ENCODE assay signal across 8 cellular contexts in the genomic region with DNA sequence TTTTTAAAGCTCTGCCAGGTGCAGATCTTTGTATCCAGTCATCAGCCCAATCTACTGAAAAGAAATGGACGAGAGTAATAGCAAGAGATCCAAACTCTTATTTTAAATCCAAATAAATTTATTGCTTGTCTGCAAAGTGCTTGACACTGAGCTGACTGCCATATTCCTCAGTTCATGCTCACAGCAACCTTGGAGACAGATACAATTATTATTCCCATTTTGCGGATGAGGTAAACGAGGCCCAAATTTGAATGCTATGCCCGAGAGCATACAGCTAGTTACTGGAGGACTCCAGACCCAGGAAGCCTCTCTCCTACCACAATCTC. TPM values are rescaled to one million over a fixed set of nuclear protein-coding genes. Genes with fewer than 3 reads are reported as not detected.
DNase-seq lines count a peak whose midpoint lies in the region; ATAC-seq lines count a peak whose summit lies in the region.

No MANE protein-coding gene starts in this region.

- H3K36me3 Mint-ChIP-seq in CD4-positive, CD25-positive, alpha-beta regulatory T cell, result peaks cover 14% of the 10 kb centered on the region

- no peaks in the 10 kb centered on the region for H3K9me3 ChIP-seq in CD4-positive, CD25-positive, alpha-beta regulatory T cell (ENCODE audit: control insufficient read depth in 2 of 2, low read length in 2 of 2)
- H3K9me3 ChIP-seq in NT2/D1 (ENCODE audit: insufficient read depth, low read length), result no peaks in the 10 kb centered on the region
- no peaks in the 10 kb centered on the region for H3K9me3 ChIP-seq in endocrine pancreas (ENCODE audit: control insufficient read depth, low read length)
- no peaks in the 10 kb centered on the region for H3K9me3 ChIP-seq in neuron (ENCODE audit: low read length)

- peak overlapping the region; percentile 92 for H3K4me3 ChIP-seq in CD4-positive, CD25-positive, alpha-beta regulatory T cell (ENCODE audit: low read depth, low read length)
- H3K4me3 ChIP-seq in NT2/D1 (ENCODE audit: insufficient read length, low read depth) (peak overlapping the region; percentile 98), endocrine pancreas (ENCODE audit: control insufficient read depth, insufficient read depth, low read length) (peak overlapping the region; percentile 74), neuron (ENCODE audit: low read length) (peak overlapping the region; percentile 83)

- H3K4me1 ChIP-seq in CD4-positive, CD25-positive, alpha-beta regulatory T cell (ENCODE audit: control insufficient read depth, insufficient read depth, low read length, poor library complexity, severe bottlenecking), result peaks cover 26% of the 10 kb centered on the region
- no peaks in the 10 kb centered on the region for H3K4me1 ChIP-seq in NT2/D1 (ENCODE audit: insufficient read depth, insufficient read length)
- no peaks in the 10 kb centered on the region for H3K4me1 ChIP-seq in endocrine pancreas (ENCODE audit: control insufficient read depth, insufficient read depth, low read length)
- H3K4me1 ChIP-seq in neuron (ENCODE audit: insufficient read depth, low read length), result peaks cover 7% of the 10 kb centered on the region

- peaks cover 5 to 36% (median 22%) of the 10 kb centered on the region in 4 donors for H3K4me1 Mint-ChIP-seq in CD4-positive, CD25-positive, alpha-beta regulatory T cell

- H3K27me3 Mint-ChIP-seq in CD4-positive, CD25-positive, alpha-beta regulatory T cell, result no peaks in the 10 kb centered on the region

- H3K4me3 Mint-ChIP-seq in CD4-positive, CD25-positive, alpha-beta regulatory T cell, result peak overlapping the region; percentile 92 to 100 (median 100)

- peak overlapping the region; percentile 26 for H2AFZ ChIP-seq in neuron (ENCODE audit: low read depth, low read length)

- no peak for ATAC-seq in CD4-positive, CD25-positive, alpha-beta regulatory T cell (ENCODE audit: low read depth in 2 of 2)
- no peak for ATAC-seq in GM19328 (IDR thresholded peaks at IDR 0.05; ENCODE audit: unreplicated experiment)

- H3K27ac ChIP-seq in CD4-positive, CD25-positive, alpha-beta regulatory T cell (ENCODE audit: insufficient read depth, low read length, poor library complexity, severe bottlenecking), result peak overlapping the region; percentile 83

- no peaks in the 10 kb centered on the region for H3K9me3 Mint-ChIP-seq in CD4-positive, CD25-positive, alpha-beta regulatory T cell

- DNase-seq in CD4-positive, CD25-positive, alpha-beta regulatory T cell, result peak in 1 of 3 donors; percentile 10
- DNase-seq in NT2/D1 (ENCODE audit: low read depth, low spot score) (no peak), NCI-H1417 (lab: John Stamatoyannopoulos, UW) (no peak), putamen (ENCODE audit: low spot score) (no peak), SHP77 treated with DMSO at 0.1 percent for 48 hours (lab: John Stamatoyannopoulos, UW) (no peak)

- peak overlapping the region; percentile 98 to 99 (median 99) for H3K27ac Mint-ChIP-seq in CD4-positive, CD25-positive, alpha-beta regulatory T cell

- no peaks in the 10 kb centered on the region for H3K27me3 ChIP-seq in CD4-positive, CD25-positive, alpha-beta regulatory T cell (ENCODE audit: control insufficient read depth, insufficient read depth, low read length)
- H3K27me3 ChIP-seq in NT2/D1 (ENCODE audit: insufficient read depth, insufficient read length) (no peaks in the 10 kb centered on the region), endocrine pancreas (ENCODE audit: control insufficient read depth, insufficient read depth, low read length) (no peaks in the 10 kb centered on the region), neuron (ENCODE audit: insufficient read depth, low read length) (no peaks in the 10 kb centered on the region)

- H3K9ac ChIP-seq in NT2/D1 (ENCODE audit: insufficient read length, low read depth), result peak overlapping the region; percentile 100
- peak overlapping the region; percentile 71 for H3K9ac ChIP-seq in endocrine pancreas (ENCODE audit: control insufficient read depth, insufficient read depth, low read length)

- peaks cover 26% of the 10 kb centered on the region for H3K36me3 ChIP-seq in CD4-positive, CD25-positive, alpha-beta regulatory T cell (ENCODE audit: control insufficient read depth, insufficient read depth, low read length)
- H3K36me3 ChIP-seq in NT2/D1 (ENCODE audit: insufficient read depth, insufficient read length, low read length) (peaks cover 47% of the 10 kb centered on the region), endocrine pancreas (ENCODE audit: control insufficient read depth, insufficient read depth, low read length) (peaks cover under 1% of the 10 kb centered on the region), neuron (ENCODE audit: insufficient read depth, low read length) (peaks cover 22% of the 10 kb centered on the region)

RNA-seq across cellular contexts. Expression of a gene that starts 0.6 kb away (rescaled TPM):
- total RNA-seq in CD4-positive, CD25-positive, alpha-beta regulatory T cell, result 36.1 TPM
- 10 to 100 TPM; 49.2 to 62.6 (median 52.8) TPM for polyA plus RNA-seq in CD4-positive, CD25-positive, alpha-beta regulatory T cell

RNA-seq across cellular contexts. Expression of a gene that starts 8.0 kb away (rescaled TPM):
- total RNA-seq in CD4-positive, CD25-positive, alpha-beta regulatory T cell, result 93.0 TPM
- 10 to 100 TPM; 36.3 to 43.4 (median 39.2) TPM for polyA plus RNA-seq in CD4-positive, CD25-positive, alpha-beta regulatory T cell

RNA-seq across cellular contexts. Expression of a gene that starts 27.7 kb away (rescaled TPM):
- 3.9 TPM for total RNA-seq in CD4-positive, CD25-positive, alpha-beta regulatory T cell
- 10 to 100 TPM in 2 of 4 donors, 1 to 10 TPM in 2; 4.1 to 15.1 (median 8.7) TPM for polyA plus RNA-seq in CD4-positive, CD25-positive, alpha-beta regulatory T cell
